ENCODE assay signal across 3 cellular contexts in the genomic region with DNA sequence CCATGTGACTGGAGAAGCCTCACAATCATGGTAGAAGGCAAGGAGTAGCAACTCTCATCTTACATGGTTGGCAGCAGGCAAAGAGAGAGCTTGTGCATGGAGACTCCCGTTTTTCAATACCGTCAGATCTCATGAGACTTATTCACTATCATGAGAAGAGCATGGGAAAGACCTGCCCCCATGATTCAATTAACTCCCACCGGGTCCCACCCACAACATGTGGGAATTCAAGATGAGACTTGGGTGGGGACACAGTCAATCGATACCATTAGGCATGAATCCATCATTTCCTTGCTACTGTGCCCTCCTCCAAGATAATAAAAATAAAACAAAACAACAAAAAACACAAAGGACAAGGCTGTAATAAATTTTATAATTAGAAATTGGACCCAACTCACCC.
"Had no signal": no experiment of that assay in that cellular context is flagged by ENCODE, and none has a peak within 500 bp of the region (broad histone marks: within the 10 kb centered on the region; RNA-seq: fewer than 3 reads in every experiment).

No MANE protein-coding gene starts in this region.

- H3K27ac ChIP-seq: HL-60 had no signal

- DNase-seq: IMR-90, KBM-7 had no signal
